In genomic region chr5:164002214-164002613, GRCh38 we compare ENCODE assay signal across 15 cellular contexts.
DNase-seq lines count a peak whose midpoint lies in the region; ATAC-seq and TF ChIP-seq lines count a peak whose summit lies in the region.
"Had no signal": no experiment of that assay in that cellular context is flagged by ENCODE, and none has a peak within 500 bp of the region (broad histone marks: within the 10 kb centered on the region; RNA-seq: fewer than 3 reads in every experiment).

No MANE protein-coding gene starts in this region.

- no peak for DNase-seq in HFFc6
- peak; percentile 13 for DNase-seq in SK-N-DZ (ENCODE audit: low spot score)
- no peak for DNase-seq in nephron progenitor cell
- DNase-seq in Right ventricle myocardium inferior (ENCODE audit: missing footprints) = no peak
- DNase-seq in T-helper 2 cell = no peak
- DNase-seq in DMS79 treated with DMSO at 0.1 percent for 48 hours (lab: John Stamatoyannopoulos, UW) = no peak
- DNase-seq: central memory CD4-positive, alpha-beta T cell; foreskin melanocyte; NCI-H1417; pancreas; small intestine; testis had no signal

- H3K27me3 Mint-ChIP-seq in HFFc6 (ENCODE audit: insufficient read depth) = no peaks in the 10 kb centered on the region
- H3K27me3 Mint-ChIP-seq in nephron progenitor cell (ENCODE audit: low read depth, poor library complexity) = no peaks in the 10 kb centered on the region

- peak; percentile 3 for ATAC-seq in GM18867 (IDR thresholded peaks at IDR 0.05; ENCODE audit: unreplicated experiment)
- no peak for ATAC-seq in GM21447 (IDR thresholded peaks at IDR 0.05; ENCODE audit: unreplicated experiment)
- no peak for ATAC-seq in Right ventricle myocardium inferior
- ATAC-seq: activated CD4-positive, CD25-positive, alpha-beta regulatory T cell treated with anti-CD3 and anti-CD28 coated beads, Interleukin-2, amount 50 U/mL, for 24 hours; pancreas had no signal

- no peak for TF ChIP-seq CTCF in HFFc6 (IDR thresholded peaks at IDR 0.05)
- TF ChIP-seq CTCF in nephron progenitor cell (IDR thresholded peaks at IDR 0.05) = no peak

- peaks cover 7% of the 10 kb centered on the region; the same call in 1 of the 2 replicates for H3K4me1 Mint-ChIP-seq in HFFc6 (ENCODE audit: low read depth)
- H3K4me1 Mint-ChIP-seq in nephron progenitor cell = peaks cover 45% of the 10 kb centered on the region

- no peak overlapping the region for H3K27ac Mint-ChIP-seq in HFFc6
- H3K27ac Mint-ChIP-seq in nephron progenitor cell = peak overlapping the region; percentile 91

- intact Hi-C loops in Right ventricle myocardium inferior (cut with DNase I) = no loop called here

- H3K4me3 Mint-ChIP-seq in HFFc6 (peak overlapping the region; percentile 14; the same call in 1 of the 2 replicates), nephron progenitor cell (peak overlapping the region; percentile 1)

- no peaks in the 10 kb centered on the region for H3K36me3 Mint-ChIP-seq in HFFc6 (ENCODE audit: low read depth)
- no peaks in the 10 kb centered on the region for H3K36me3 Mint-ChIP-seq in nephron progenitor cell (ENCODE audit: low read depth)

- H3K9me3 Mint-ChIP-seq in HFFc6 (peaks cover 3% of the 10 kb centered on the region; the same call in 1 of the 2 replicates), nephron progenitor cell (peaks cover 2% of the 10 kb centered on the region)
